31 cellular contexts compared by ENCODE assay signal in genomic region chr4:99917575-99917974, GRCh38.
"Had no signal": no experiment of that assay in that cellular context is flagged by ENCODE, and none has a peak within 500 bp of the region (broad histone marks: within the 10 kb centered on the region; RNA-seq: fewer than 3 reads in every experiment).

No MANE protein-coding gene starts in this region.

- H3K4me1 Mint-ChIP-seq: endodermal cell, neural crest cell had no signal

- H3K27ac Mint-ChIP-seq: dendritic cell treated with granulocyte-macrophage colony-stimulating factor and Interleukin-4, amounts not matched to agents 40 ng/mL and 50 ng/mL, for 4 days; endodermal cell; natural killer cell treated with Interleukin-12 subunit alpha and Interleukin-12 subunit beta and Interleukin-15 and Interleukin-18, amount 100 ng/mL, for 72 hours; progenitor cell of endocrine pancreas; stimulated activated effector memory CD8-positive, alpha-beta T cell treated with anti-CD3 and anti-CD28 coated beads, Interleukin-12 subunit alpha, Interleukin-12 subunit beta, amount 100 ng/mL, for 72 hours; type B pancreatic cell had no signal

- H3K4me3 Mint-ChIP-seq: dendritic cell treated with granulocyte-macrophage colony-stimulating factor and Interleukin-4, amounts not matched to agents 40 ng/mL and 50 ng/mL, for 4 days; endodermal cell; immature natural killer cell; natural killer cell treated with Interleukin-12 subunit alpha and Interleukin-12 subunit beta and Interleukin-15 and Interleukin-18, amount 100 ng/mL, for 72 hours; neural crest cell; stimulated activated effector memory CD8-positive, alpha-beta T cell treated with anti-CD3 and anti-CD28 coated beads, Interleukin-12 subunit alpha, Interleukin-12 subunit beta, amount 100 ng/mL, for 72 hours; type B pancreatic cell had no signal

- DNase-seq: effector CD8-positive, alpha-beta T cell; endodermal cell; foreskin keratinocyte; glutamatergic neuron; heart right ventricle; hypothalamus; immature natural killer cell; islet precursor cell; kidney glomerular epithelial cell; left colon; left ventricle myocardium superior; lower lobe of right lung; pancreas; stimulated activated CD4-positive, alpha-beta T cell treated with anti-CD3 and anti-CD28 coated beads, Interleukin-12 subunit alpha, Interleukin-12 subunit beta, amount 100 ng/mL, for 4 hours; stimulated activated CD4-positive, alpha-beta T cell treated with anti-CD3 and anti-CD28 coated beads, Interleukin-2, amount 100 ng/mL, for 24 hours; stimulated activated CD4-positive, alpha-beta T cell treated with anti-CD3 and anti-CD28 coated beads, Interleukin-4, amount 100 ng/mL, for 24 hours; stimulated activated naive CD4-positive, alpha-beta T cell treated with Interleukin-2 at 50 U/mL for 16 hours; stomach; thyroid gland had no signal

- H3K4me3 ChIP-seq: esophagus muscularis mucosa, gastroesophageal sphincter, heart right ventricle, lower lobe of right lung, pancreas, smooth muscle cell, stomach, thyroid gland had no signal

- H3K27me3 ChIP-seq: esophagus muscularis mucosa, foreskin keratinocyte, gastroesophageal sphincter, heart right ventricle, neutrophil, pancreas, stomach, thyroid gland had no signal

- H3K9me3 ChIP-seq: neutrophil, pancreas, thyroid gland had no signal

- H3K27me3 Mint-ChIP-seq: dendritic cell treated with granulocyte-macrophage colony-stimulating factor and Interleukin-4, amounts not matched to agents 40 ng/mL and 50 ng/mL, for 4 days; natural killer cell treated with Interleukin-12 subunit alpha and Interleukin-12 subunit beta and Interleukin-15 and Interleukin-18, amount 100 ng/mL, for 72 hours; progenitor cell of endocrine pancreas; type B pancreatic cell had no signal

- H3K9me3 Mint-ChIP-seq: endodermal cell; natural killer cell treated with Interleukin-12 subunit alpha and Interleukin-12 subunit beta and Interleukin-15 and Interleukin-18, amount 100 ng/mL, for 72 hours; stimulated activated effector memory CD8-positive, alpha-beta T cell treated with anti-CD3 and anti-CD28 coated beads, Interleukin-12 subunit alpha, Interleukin-12 subunit beta, amount 100 ng/mL, for 72 hours had no signal

- H3K4me1 ChIP-seq: esophagus muscularis mucosa, foreskin keratinocyte, gastroesophageal sphincter, heart right ventricle, lower lobe of right lung, pancreas, thyroid gland had no signal

- H3K27ac ChIP-seq: esophagus muscularis mucosa, foreskin keratinocyte, gastroesophageal sphincter, heart right ventricle, lower lobe of right lung, neutrophil, pancreas, stomach, thyroid gland had no signal

- FAIRE-seq: endothelial cell of umbilical vein had no signal

- H3K36me3 ChIP-seq: pancreas had no signal

- H3K4me2 ChIP-seq: smooth muscle cell had no signal

- ATAC-seq: foreskin keratinocyte; gastroesophageal sphincter; heart right ventricle; left ventricle myocardium superior; lower lobe of right lung; natural killer cell treated with Interleukin-12 subunit alpha and Interleukin-12 subunit beta and Interleukin-15 and Interleukin-18, amount 100 ng/mL, for 72 hours; pancreas; sciatic nerve; stimulated activated effector memory CD8-positive, alpha-beta T cell treated with anti-CD3 and anti-CD28 coated beads, Interleukin-12 subunit alpha, Interleukin-12 subunit beta, amount 100 ng/mL, for 72 hours had no signal
